ENCODE assay signal across 1 cellular context in the genomic region with DNA sequence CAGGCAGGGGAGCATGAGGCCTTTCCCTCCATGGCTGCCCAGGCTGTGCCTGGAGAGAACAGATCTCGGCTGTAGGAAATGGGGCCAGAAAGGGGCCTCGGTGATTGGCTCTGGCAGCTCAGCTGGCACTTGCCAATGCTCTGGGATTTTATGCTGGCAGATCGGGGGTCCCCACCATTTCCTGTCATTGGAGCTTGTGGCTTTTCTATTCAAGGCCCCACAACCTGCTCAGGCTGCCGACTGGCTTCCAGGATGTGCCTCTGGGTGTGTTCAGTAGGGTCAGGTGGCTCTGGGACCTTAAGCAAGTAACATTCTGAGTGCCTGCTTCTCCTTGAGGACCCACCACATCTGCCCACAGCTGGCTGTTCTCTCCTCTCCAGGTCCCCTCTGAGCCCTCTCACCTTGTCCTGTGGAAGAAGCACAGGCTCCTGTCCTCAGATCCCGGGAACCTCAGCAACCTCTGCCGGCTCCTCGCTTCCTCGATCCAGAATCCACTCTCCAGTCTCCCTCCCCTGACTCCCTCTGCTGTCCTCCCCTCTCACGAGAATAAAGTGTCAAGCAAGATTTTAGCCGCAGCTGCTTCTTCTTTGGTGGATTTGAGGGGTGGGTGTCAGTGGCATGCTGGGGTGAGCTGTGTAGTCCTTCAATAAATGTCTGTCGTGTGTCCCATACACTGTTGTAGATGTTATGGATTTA.
TF ChIP-seq lines count a peak whose summit lies in the region.

No MANE protein-coding gene starts in this region.

TF ChIP-seq in GM23338, 12 proteins besides CTCF, POLR2A, EP300 and RAD21 (continued from another document):
- TF ChIP-seq, protein P1, sequence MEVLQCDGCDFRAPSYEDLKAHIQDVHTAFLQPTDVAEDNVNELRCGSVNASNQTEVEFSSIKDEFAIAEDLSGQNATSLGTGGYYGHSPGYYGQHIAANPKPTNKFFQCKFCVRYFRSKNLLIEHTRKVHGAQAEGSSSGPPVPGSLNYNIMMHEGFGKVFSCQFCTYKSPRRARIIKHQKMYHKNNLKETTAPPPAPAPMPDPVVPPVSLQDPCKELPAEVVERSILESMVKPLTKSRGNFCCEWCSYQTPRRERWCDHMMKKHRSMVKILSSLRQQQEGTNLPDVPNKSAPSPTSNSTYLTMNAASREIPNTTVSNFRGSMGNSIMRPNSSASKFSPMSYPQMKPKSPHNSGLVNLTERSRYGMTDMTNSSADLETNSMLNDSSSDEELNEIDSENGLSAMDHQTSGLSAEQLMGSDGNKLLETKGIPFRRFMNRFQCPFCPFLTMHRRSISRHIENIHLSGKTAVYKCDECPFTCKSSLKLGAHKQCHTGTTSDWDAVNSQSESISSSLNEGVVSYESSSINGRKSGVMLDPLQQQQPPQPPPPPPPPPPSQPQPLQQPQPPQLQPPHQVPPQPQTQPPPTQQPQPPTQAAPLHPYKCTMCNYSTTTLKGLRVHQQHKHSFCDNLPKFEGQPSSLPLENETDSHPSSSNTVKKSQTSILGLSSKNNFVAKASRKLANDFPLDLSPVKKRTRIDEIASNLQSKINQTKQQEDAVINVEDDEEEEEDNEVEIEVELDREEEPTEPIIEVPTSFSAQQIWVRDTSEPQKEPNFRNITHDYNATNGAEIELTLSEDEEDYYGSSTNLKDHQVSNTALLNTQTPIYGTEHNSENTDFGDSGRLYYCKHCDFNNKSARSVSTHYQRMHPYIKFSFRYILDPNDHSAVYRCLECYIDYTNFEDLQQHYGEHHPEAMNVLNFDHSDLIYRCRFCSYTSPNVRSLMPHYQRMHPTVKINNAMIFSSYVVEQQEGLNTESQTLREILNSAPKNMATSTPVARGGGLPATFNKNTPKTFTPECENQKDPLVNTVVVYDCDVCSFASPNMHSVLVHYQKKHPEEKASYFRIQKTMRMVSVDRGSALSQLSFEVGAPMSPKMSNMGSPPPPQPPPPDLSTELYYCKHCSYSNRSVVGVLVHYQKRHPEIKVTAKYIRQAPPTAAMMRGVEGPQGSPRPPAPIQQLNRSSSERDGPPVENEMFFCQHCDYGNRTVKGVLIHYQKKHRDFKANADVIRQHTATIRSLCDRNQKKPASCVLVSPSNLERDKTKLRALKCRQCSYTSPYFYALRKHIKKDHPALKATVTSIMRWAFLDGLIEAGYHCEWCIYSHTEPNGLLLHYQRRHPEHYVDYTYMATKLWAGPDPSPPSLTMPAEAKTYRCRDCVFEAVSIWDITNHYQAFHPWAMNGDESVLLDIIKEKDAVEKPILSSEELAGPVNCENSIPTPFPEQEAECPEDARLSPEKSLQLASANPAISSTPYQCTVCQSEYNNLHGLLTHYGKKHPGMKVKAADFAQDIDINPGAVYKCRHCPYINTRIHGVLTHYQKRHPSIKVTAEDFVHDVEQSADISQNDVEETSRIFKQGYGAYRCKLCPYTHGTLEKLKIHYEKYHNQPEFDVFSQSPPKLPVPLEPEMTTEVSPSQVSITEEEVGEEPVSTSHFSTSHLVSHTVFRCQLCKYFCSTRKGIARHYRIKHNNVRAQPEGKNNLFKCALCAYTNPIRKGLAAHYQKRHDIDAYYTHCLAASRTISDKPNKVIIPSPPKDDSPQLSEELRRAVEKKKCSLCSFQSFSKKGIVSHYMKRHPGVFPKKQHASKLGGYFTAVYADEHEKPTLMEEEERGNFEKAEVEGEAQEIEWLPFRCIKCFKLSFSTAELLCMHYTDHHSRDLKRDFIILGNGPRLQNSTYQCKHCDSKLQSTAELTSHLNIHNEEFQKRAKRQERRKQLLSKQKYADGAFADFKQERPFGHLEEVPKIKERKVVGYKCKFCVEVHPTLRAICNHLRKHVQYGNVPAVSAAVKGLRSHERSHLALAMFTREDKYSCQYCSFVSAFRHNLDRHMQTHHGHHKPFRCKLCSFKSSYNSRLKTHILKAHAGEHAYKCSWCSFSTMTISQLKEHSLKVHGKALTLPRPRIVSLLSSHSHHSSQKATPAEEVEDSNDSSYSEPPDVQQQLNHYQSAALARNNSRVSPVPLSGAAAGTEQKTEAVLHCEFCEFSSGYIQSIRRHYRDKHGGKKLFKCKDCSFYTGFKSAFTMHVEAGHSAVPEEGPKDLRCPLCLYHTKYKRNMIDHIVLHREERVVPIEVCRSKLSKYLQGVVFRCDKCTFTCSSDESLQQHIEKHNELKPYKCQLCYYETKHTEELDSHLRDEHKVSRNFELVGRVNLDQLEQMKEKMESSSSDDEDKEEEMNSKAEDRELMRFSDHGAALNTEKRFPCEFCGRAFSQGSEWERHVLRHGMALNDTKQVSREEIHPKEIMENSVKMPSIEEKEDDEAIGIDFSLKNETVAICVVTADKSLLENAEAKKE (CRISPR knock-in tag; IDR thresholded peaks at IDR 0.05) = no peak
- TF ChIP-seq JUNB (IDR thresholded peaks at IDR 0.05; ENCODE audit: unreplicated experiment) (no peak), CREB1 (CRISPR knock-in tag; IDR thresholded peaks at IDR 0.05; ENCODE audit: low read depth) (no peak), ETS1 (IDR thresholded peaks at IDR 0.05) (no peak), NANOG (IDR thresholded peaks at IDR 0.05; ENCODE audit: borderline replicate concordance) (no peak), POLR2AphosphoS5 (IDR thresholded peaks at IDR 0.05; ENCODE audit: low read depth) (no peak), ZNF331 (CRISPR knock-in tag; IDR thresholded peaks at IDR 0.05; ENCODE audit: low read depth) (no peak), EZH2 (IDR thresholded peaks at IDR 0.05; ENCODE audit: low read depth, unreplicated experiment) (no peak), STAT1 (IDR thresholded peaks at IDR 0.05; ENCODE audit: unreplicated experiment) (no peak), ZNF114 (CRISPR knock-in tag; IDR thresholded peaks at IDR 0.05) (no peak)
